ENCODE assay signal across 1 cellular context in genomic region chr16:18833707-18834505, GRCh38.
TF ChIP-seq lines count a peak whose summit lies in the region.

No MANE protein-coding gene starts in this region.

TF ChIP-seq in HepG2, 621 proteins besides CTCF, POLR2A, EP300 and RAD21 (continued from another document):
- TF ChIP-seq ZNF441 (CRISPR knock-in tag; IDR thresholded peaks at IDR 0.05; ENCODE audit: borderline replicate concordance): no peak
